ENCODE assay signal across 12 cellular contexts in the genomic region with DNA sequence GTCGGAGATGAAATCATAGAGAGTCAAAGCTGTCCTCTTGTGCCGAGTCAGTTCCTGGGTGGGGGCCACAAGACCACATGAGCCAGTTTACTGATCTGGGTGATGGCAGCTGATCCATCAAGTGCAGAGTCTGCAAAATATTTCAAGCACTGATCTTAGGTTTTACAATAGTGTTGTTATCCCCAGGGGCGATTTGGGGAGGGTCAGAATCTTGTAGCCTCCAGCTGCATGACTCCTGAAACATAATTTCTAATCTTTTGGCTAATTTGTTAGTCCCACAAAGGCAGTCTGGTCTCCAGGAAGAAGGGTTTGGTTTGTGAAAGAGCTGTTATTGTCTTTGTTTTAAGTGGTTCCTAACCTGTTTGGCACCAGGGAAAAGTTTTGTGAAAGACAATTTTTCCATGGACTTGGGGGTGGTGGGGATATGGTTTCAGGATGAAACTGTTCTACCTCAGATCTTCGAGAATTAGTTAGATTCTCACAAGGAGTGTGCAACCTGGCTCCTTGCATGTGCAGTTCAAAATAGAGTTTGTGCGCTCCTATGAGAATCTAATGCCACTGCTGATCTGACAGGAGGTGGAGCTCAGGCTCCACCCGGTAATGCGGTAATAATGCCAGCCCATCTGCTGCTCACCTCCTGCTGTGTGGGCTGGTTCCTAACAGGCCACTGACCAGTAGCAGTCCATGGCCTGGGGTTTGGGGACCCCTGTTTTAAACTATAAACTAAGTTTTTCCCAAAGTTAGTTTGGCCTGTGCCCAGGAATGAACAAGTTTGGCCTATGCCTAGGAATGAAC. TPM values are rescaled to one million over a fixed set of nuclear protein-coding genes. Genes with fewer than 3 reads are reported as not detected.
DNase-seq lines count a peak whose midpoint lies in the region; ATAC-seq and TF ChIP-seq lines count a peak whose summit lies in the region.
"Had no signal": no experiment of that assay in that cellular context is flagged by ENCODE, and none has a peak within 500 bp of the region (broad histone marks: within the 10 kb centered on the region; RNA-seq: fewer than 3 reads in every experiment).

No MANE protein-coding gene starts in this region.

- peaks cover 4% of the 10 kb centered on the region; the same call in 1 of the 2 replicates for H4K20me1 ChIP-seq in PC-3 (ENCODE audit: low read length)

- H3K36me3 Mint-ChIP-seq in CD8-positive, alpha-beta T cell = peaks cover 27% of the 10 kb centered on the region
- H3K36me3 Mint-ChIP-seq in naive thymus-derived CD8-positive, alpha-beta T cell = peaks cover 15 to 29% (median 29%) of the 10 kb centered on the region in 3 donors

- no peak overlapping the region for H3K4me3 ChIP-seq in CD8-positive, alpha-beta T cell (ENCODE audit: low read depth, low read length)
- H3K4me3 ChIP-seq in MG63 (no peak overlapping the region), PC-3 (ENCODE audit: low read length) (no peak overlapping the region)

- peaks cover 90% of the 10 kb centered on the region for H3K79me2 ChIP-seq in PC-3 (ENCODE audit: low read length)

- BruUV-seq in PC-3 (replicated peaks; lab: Mats Ljungman, UMichigan) = no TSS peak

- H3K4me1 Mint-ChIP-seq in CD8-positive, alpha-beta T cell (ENCODE audit: low read depth) = peaks cover 70% of the 10 kb centered on the region
- H3K4me1 Mint-ChIP-seq in naive thymus-derived CD8-positive, alpha-beta T cell = peaks cover 30 to 81% (median 68%) of the 10 kb centered on the region in 4 donors

- H3K9ac ChIP-seq in PC-3 (ENCODE audit: low read length) = no peak overlapping the region

- no peak overlapping the region for H3K27ac ChIP-seq in CD8-positive, alpha-beta T cell (ENCODE audit: low read depth, low read length)
- no peak overlapping the region for H3K27ac ChIP-seq in PC-3 (ENCODE audit: low read length)

- H3K9me3 Mint-ChIP-seq in CD8-positive, alpha-beta T cell = peaks cover 11% of the 10 kb centered on the region
- H3K9me3 Mint-ChIP-seq in naive thymus-derived CD8-positive, alpha-beta T cell = peaks cover 0 to 23% (median 11%) of the 10 kb centered on the region in 9 donors

- POLR2A ChIA-PET in CD8-positive, alpha-beta T cell (lab: Charles Lee) = interaction anchor here (0.6 to 1.5 kb wide), 2 partner anchors 14 to 64 kb away, joined by 3 to 4 read pairs; a partner anchor contains a TSS
- POLR2A ChIA-PET in naive thymus-derived CD8-positive, alpha-beta T cell (lab: Charles Lee) = interaction anchor here (0.6 to 1.2 kb wide), 2 partner anchors 29 to 62 kb away, joined by 3 to 4 read pairs; a partner anchor contains a TSS
- POLR2A ChIA-PET in PC-3 (lab: Charles Lee; ENCODE audit: unreplicated experiment) = no interaction called here

- peaks cover 4% of the 10 kb centered on the region for H3K4me1 ChIP-seq in CD8-positive, alpha-beta T cell (ENCODE audit: insufficient read depth, low read length)
- H3K4me1 ChIP-seq in PC-3 (ENCODE audit: insufficient read depth, low read length) = no peaks in the 10 kb centered on the region; the same call in 1 of the 2 replicates

- CTCF ChIA-PET in CD8-positive, alpha-beta T cell (lab: Charles Lee) = interaction anchor here (0.6 to 2.0 kb wide), 3 partner anchors 26 to 32 kb away, joined by 3 to 9 read pairs (median 3); a partner anchor contains a TSS
- CTCF ChIA-PET in PC-3 (lab: Charles Lee) = no interaction called here

- H3K27ac Mint-ChIP-seq in CD8-positive, alpha-beta T cell = peak overlapping the region; percentile 47
- peak overlapping the region; percentile 2 to 89 (median 48) for H3K27ac Mint-ChIP-seq in naive thymus-derived CD8-positive, alpha-beta T cell

- H3K9me3 ChIP-seq in CD8-positive, alpha-beta T cell (ENCODE audit: low read length) = peaks cover 7% of the 10 kb centered on the region
- H3K9me3 ChIP-seq in MG63 (no peaks in the 10 kb centered on the region), PC-3 (ENCODE audit: low read length) (no peaks in the 10 kb centered on the region)

- no peak for ATAC-seq in CD8-positive, alpha-beta T cell
- ATAC-seq in esophagus mucosa (peak; percentile 76), HG03439 (IDR thresholded peaks at IDR 0.05; ENCODE audit: unreplicated experiment) (no peak), PC-3 (no peak)
- ATAC-seq in naive thymus-derived CD8-positive, alpha-beta T cell = no peak
- ATAC-seq: sciatic nerve had no signal

- H3F3A ChIP-seq in PC-3 (ENCODE audit: low read length, unreplicated experiment) = no peaks in the 10 kb centered on the region

- H3K36me3 ChIP-seq in CD8-positive, alpha-beta T cell (ENCODE audit: insufficient read depth, low read length) = no peaks in the 10 kb centered on the region
- H3K36me3 ChIP-seq in MG63 = no peaks in the 10 kb centered on the region; the same call in none of the 2 replicates
- H3K36me3 ChIP-seq in PC-3 (ENCODE audit: low read depth, low read length) = peaks cover 14% of the 10 kb centered on the region

- H3K27me3 Mint-ChIP-seq in CD8-positive, alpha-beta T cell (ENCODE audit: low read depth) = no peaks in the 10 kb centered on the region
- no peaks in the 10 kb centered on the region for H3K27me3 Mint-ChIP-seq in naive thymus-derived CD8-positive, alpha-beta T cell

- H3K4me3 Mint-ChIP-seq in CD8-positive, alpha-beta T cell = no peak overlapping the region
- peak overlapping the region in 3 of 10 donors; percentile 5 to 24 (median 19) for H3K4me3 Mint-ChIP-seq in naive thymus-derived CD8-positive, alpha-beta T cell

- H2AFZ ChIP-seq in PC-3 (ENCODE audit: low read length) = no peak overlapping the region

- H3K27me3 ChIP-seq in CD8-positive, alpha-beta T cell (ENCODE audit: insufficient read depth, low read length) = no peaks in the 10 kb centered on the region
- H3K27me3 ChIP-seq in MG63 (no peaks in the 10 kb centered on the region), PC-3 (ENCODE audit: low read length) (no peaks in the 10 kb centered on the region)

- no peak overlapping the region for H3K4me2 ChIP-seq in PC-3 (ENCODE audit: low read length)

- TF ChIP-seq CTCF in CD8-positive, alpha-beta T cell (IDR thresholded peaks at IDR 0.05) = no peak
- TF ChIP-seq CTCF in PC-3 (conservative IDR thresholded peaks at IDR 0.05; ENCODE audit: low read depth, low read length) = no peak

- intact Hi-C loops in CD8-positive, alpha-beta T cell (cut with DNase I, micrococcal nuclease) = loop anchor here (1.0 kb wide), 1 partner anchor 32 kb away; no protein-coding TSS in a partner anchor
- intact Hi-C loops in PC-3 (cut with micrococcal nuclease) = no loop called here

- DNase-seq in CD8-positive, alpha-beta T cell = no peak
- DNase-seq in MG63 (peak; percentile 3), NCI-H2107 (lab: John Stamatoyannopoulos, UW) (no peak), PC-3 (no peak)
- DNase-seq in naive thymus-derived CD8-positive, alpha-beta T cell = no peak
- DNase-seq in NK-92 treated with Interleukin-12 subunit alpha and Interleukin-12 subunit beta, amount 100 ng/mL, for 24 hours (lab: John Stamatoyannopoulos, UW) = no peak
- DNase-seq: activated CD4-positive, alpha-beta T cell treated with anti-CD3 and anti-CD28 coated beads, Interleukin-2, amount 50 U/mL, for 48 hours; amygdala; NCI-H2171 treated with DMSO at 0.1 percent for 48 hours had no signal

- no peaks in the 10 kb centered on the region for H3K9me2 ChIP-seq in PC-3 (replicated peaks; ENCODE audit: low read length)

RNA-seq across cellular contexts. Expression of a gene that starts 29.2 kb away (rescaled TPM):
- 10 to 100 TPM; 21.0 to 23.2 TPM for total RNA-seq in CD8-positive, alpha-beta T cell
- total RNA-seq in MG63 (2014; rRNA removed; shearing (Covaris generic); ENCODE audit: low replicate concordance) = 55.3 and 56.6 TPM in 2 replicates
- 75.4 TPM for total RNA-seq in esophagus mucosa
- 10 to 100 TPM; 37.1 to 44.9 TPM for total RNA-seq in naive thymus-derived CD8-positive, alpha-beta T cell
- 10 to 100 TPM; 23.8 to 29.2 (median 24.3) TPM for polyA plus RNA-seq in naive thymus-derived CD8-positive, alpha-beta T cell
- total RNA-seq in PC-3 (2014; rRNA removed) = 53.9 and 54.8 TPM in 2 replicates
